In the genomic region with DNA sequence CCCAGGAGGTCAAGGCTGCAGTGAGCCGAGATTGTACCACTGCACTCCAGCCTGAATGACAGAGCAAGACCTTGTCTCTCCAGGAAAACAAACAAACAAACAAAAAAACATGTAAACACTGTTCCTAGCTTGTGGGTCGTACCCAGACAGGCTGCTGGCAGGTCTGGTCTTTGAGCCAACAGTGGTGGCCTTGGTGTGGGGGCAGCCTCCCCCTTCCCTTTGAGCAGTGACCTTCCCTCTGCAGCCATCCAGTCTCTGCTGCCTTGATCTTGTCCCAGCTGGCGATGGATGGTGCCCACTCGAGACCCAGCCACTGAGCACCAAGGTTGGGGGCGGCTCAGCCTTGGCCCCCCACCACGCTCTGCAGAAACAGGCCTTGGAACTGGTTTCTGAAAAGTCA, we compare ENCODE assay signal across 19 cellular contexts.
DNase-seq lines count a peak whose midpoint lies in the region; FAIRE-seq and TF ChIP-seq lines count a peak whose summit lies in the region.
"Had no signal": no experiment of that assay in that cellular context is flagged by ENCODE, and none has a peak within 500 bp of the region (broad histone marks: within the 10 kb centered on the region; RNA-seq: fewer than 3 reads in every experiment).

No MANE protein-coding gene starts in this region.

- no peaks in the 10 kb centered on the region for H3K27me3 ChIP-seq in WERI-Rb-1 (ENCODE audit: insufficient read depth, low read depth, severe bottlenecking)
- H3K27me3 ChIP-seq: SJSA1 had no signal

- no peak overlapping the region for H3K4me3 ChIP-seq in WERI-Rb-1 (ENCODE audit: low read depth, low read length)
- H3K4me3 ChIP-seq: SJSA1 had no signal

- H3K27ac Mint-ChIP-seq in HFFc6 (0 out of 2 replicates have a peak overlapping the region, but pooled peaks have one; percentile 38), endothelial cell (ENCODE audit: unreplicated experiment) (no peak overlapping the region), osteocyte (ENCODE audit: unreplicated experiment) (peak overlapping the region; percentile 38)
- H3K27ac Mint-ChIP-seq: CD14-positive monocyte had no signal

- H3K9me3 Mint-ChIP-seq in HFFc6 (peaks cover 5% of the 10 kb centered on the region; the same call in 1 of the 2 replicates), endothelial cell (ENCODE audit: unreplicated experiment) (peaks cover 5% of the 10 kb centered on the region), osteocyte (ENCODE audit: unreplicated experiment) (peaks cover 8% of the 10 kb centered on the region)

- peaks cover 30% of the 10 kb centered on the region for H3K36me3 ChIP-seq in WERI-Rb-1

- CTCF ChIA-PET in RWPE1 (lab: Yijun Ruan, JAX) = interaction anchor here (0.6 kb wide), 1 partner anchor 38 kb away, joined by 3 read pairs; no protein-coding TSS in a partner anchor

- POLR2A ChIA-PET in RWPE1 (lab: Yijun Ruan, JAX; ENCODE audit: low non-redundant PET) = interaction anchor here (0.6 kb wide), 1 partner anchor 124 kb away, joined by 3 read pairs; no protein-coding TSS in a partner anchor

- H3K9me3 ChIP-seq in WERI-Rb-1 (ENCODE audit: severe bottlenecking) = no peaks in the 10 kb centered on the region
- H3K9me3 ChIP-seq: SJSA1 had no signal

- TF ChIP-seq CTCF in HFFc6 (IDR thresholded peaks at IDR 0.05) (no peak), WERI-Rb-1 (IDR thresholded peaks at IDR 0.05; ENCODE audit: low read depth, low read length) (no peak), endothelial cell (IDR thresholded peaks at IDR 0.05; ENCODE audit: unreplicated experiment) (no peak), osteocyte (IDR thresholded peaks at IDR 0.05) (no peak), RWPE1 (conservative IDR thresholded peaks at IDR 0.05; ENCODE audit: low read depth) (no peak)

- H3K27ac ChIP-seq in WERI-Rb-1 (0 out of 2 replicates have a peak overlapping the region, but pooled peaks have one; percentile 20), RWPE1 (no peak overlapping the region)
- H3K27ac ChIP-seq: SJSA1 had no signal

- no peak overlapping the region for H3K4me3 Mint-ChIP-seq in HFFc6
- peak overlapping the region; percentile 6 for H3K4me3 Mint-ChIP-seq in endothelial cell (ENCODE audit: unreplicated experiment)
- no peak overlapping the region for H3K4me3 Mint-ChIP-seq in osteocyte (ENCODE audit: unreplicated experiment)
- H3K4me3 Mint-ChIP-seq: CD14-positive monocyte had no signal

- no peak for FAIRE-seq in frontal cortex (lab: Jason Lieb, UNC)

- DNase-seq in HFFc6 (no peak), WERI-Rb-1 (no peak), endothelial cell (ENCODE audit: low spot score) (no peak), osteocyte (ENCODE audit: extremely low spot score, unreplicated experiment) (no peak), frontal cortex (ENCODE audit: low spot score in 2 of 2) (no peak), SW 1271 (lab: John Stamatoyannopoulos, UW) (no peak), RWPE1 (ENCODE audit: low spot score) (no peak), medulla oblongata (ENCODE audit: extremely low spot score) (no peak)
- DNase-seq: ACHN; AML-193; DMS 273 treated with DMSO at 0.1 percent for 48 hours; HCEC 1CT; NCI-H1048; NCI-H2107; NCI-H446; NK-92 treated with Interleukin-12 subunit alpha and Interleukin-12 subunit beta, amount 100 ng/mL, for 24 hours; PC-3 had no signal

- H3K27me3 Mint-ChIP-seq in HFFc6 (ENCODE audit: insufficient read depth) = peaks cover under 1% of the 10 kb centered on the region
- H3K27me3 Mint-ChIP-seq in endothelial cell (ENCODE audit: unreplicated experiment) = peaks cover 8% of the 10 kb centered on the region
- H3K27me3 Mint-ChIP-seq in osteocyte (ENCODE audit: unreplicated experiment) = no peaks in the 10 kb centered on the region

- peaks cover 11% of the 10 kb centered on the region for H3K4me1 Mint-ChIP-seq in HFFc6 (ENCODE audit: low read depth)
- H3K4me1 Mint-ChIP-seq in endothelial cell (ENCODE audit: unreplicated experiment) = peaks cover 8% of the 10 kb centered on the region
- peaks cover 28% of the 10 kb centered on the region for H3K4me1 Mint-ChIP-seq in osteocyte (ENCODE audit: unreplicated experiment)
- H3K4me1 Mint-ChIP-seq: CD14-positive monocyte had no signal

- peaks cover 23% of the 10 kb centered on the region for H3K36me3 Mint-ChIP-seq in HFFc6 (ENCODE audit: low read depth)
- H3K36me3 Mint-ChIP-seq in endothelial cell (ENCODE audit: low read depth, unreplicated experiment) = peaks cover 25% of the 10 kb centered on the region
- H3K36me3 Mint-ChIP-seq in osteocyte (ENCODE audit: unreplicated experiment) = peaks cover 29% of the 10 kb centered on the region
